In the genomic region with DNA sequence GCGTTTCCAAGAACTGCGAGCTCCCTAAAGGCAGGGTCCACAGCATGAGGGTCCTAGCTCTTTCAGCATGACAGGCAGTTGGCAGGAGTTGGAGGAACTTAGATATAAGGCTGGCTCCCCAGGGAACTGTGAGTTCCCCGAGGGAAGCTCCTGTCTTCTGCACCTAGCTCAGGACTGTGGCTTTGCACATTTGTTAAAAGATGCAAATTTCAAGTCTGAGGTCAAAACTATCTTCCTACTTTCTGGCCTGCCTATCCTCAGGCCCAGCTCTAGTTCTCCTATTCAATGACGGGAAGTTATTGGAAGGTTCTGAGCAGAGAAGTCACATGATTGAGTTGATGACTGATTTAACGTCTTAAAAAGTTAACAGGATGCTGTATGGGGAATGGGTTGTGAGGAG, we compare ENCODE assay signal across 10 cellular contexts. TPM values are rescaled to one million over a fixed set of nuclear protein-coding genes. Genes with fewer than 3 reads are reported as not detected.
A peak's percentile ranks its signal among the peaks of the same experiment; 100 is the strongest.
DNase-seq lines count a peak whose midpoint lies in the region; ATAC-seq, FAIRE-seq and TF ChIP-seq lines count a peak whose summit lies in the region.
"Had no signal": no experiment of that assay in that cellular context is flagged by ENCODE, and none has a peak within 500 bp of the region (broad histone marks: within the 10 kb centered on the region; RNA-seq: fewer than 3 reads in every experiment).

No MANE protein-coding gene starts in this region.

- H3K36me3 ChIP-seq in BLaER1 treated with 17β-estradiol and CSF1 and Interleukin-3, amounts not matched to agents 10 nM and 100 nM: peaks cover 4 to 68% (median 52%) of the 10 kb centered on the region in 11 experiments; a peak in 19 of 22 replicates
- peaks cover 10% of the 10 kb centered on the region; the same call in 1 of the 2 replicates for H3K36me3 ChIP-seq in IMR-90 (ENCODE audit: control insufficient read depth, insufficient read depth, low read length)

- H3K4me2 ChIP-seq in BLaER1 treated with 17β-estradiol and CSF1 and Interleukin-3, amounts not matched to agents 10 nM and 100 nM: peak overlapping the region; percentile 32 to 96 (median 65)
- no peak overlapping the region for H3K4me2 ChIP-seq in IMR-90 (ENCODE audit: low read depth, low read length)

- peak; percentile 75 for ATAC-seq in GM21423 (IDR thresholded peaks at IDR 0.05; ENCODE audit: unreplicated experiment)
- ATAC-seq in IMR-90 (ENCODE audit: low read depth): no peak

- no peak for DNase-seq in IMR-90
- DNase-seq in dorsolateral prefrontal cortex: no peak
- DNase-seq in stimulated activated CD4-positive, alpha-beta T cell treated with anti-CD3 and anti-CD28 coated beads, Interleukin-4, amount 100 ng/mL, for 1 hour: no peak
- DNase-seq in NCI-H226: no peak
- DNase-seq in D721Med (ENCODE audit: insufficient read length, low spot score): no peak
- DNase-seq in NCI-H2196 (lab: John Stamatoyannopoulos, UW; ENCODE audit: unreplicated experiment): no peak
- DNase-seq: T1000 had no signal

- 0 out of 2 replicates have a peak overlapping the region, but pooled peaks have one; percentile 77 for H2AK5ac ChIP-seq in IMR-90 (ENCODE audit: low read depth, low read length)

- intact Hi-C loops in IMR-90 (cut with micrococcal nuclease): no loop called here
- intact Hi-C loops in dorsolateral prefrontal cortex (cut with DNase I): no loop called here

- TF ChIP-seq RAD21 in IMR-90 (IDR thresholded peaks at IDR 0.05; ENCODE audit: low read length): no peak

- CTCF ChIA-PET in IMR-90 (lab: Yijun Ruan, JAX): no interaction called here

- peak overlapping the region in 2 of 10 experiments; percentile 25 to 26; a peak in 2 of 20 replicates for H3K4me3 ChIP-seq in BLaER1 treated with 17β-estradiol and CSF1 and Interleukin-3, amounts not matched to agents 10 nM and 100 nM
- H3K4me3 ChIP-seq in IMR-90 (ENCODE audit: insufficient read depth, low read depth, low read length) (no peak overlapping the region), dorsolateral prefrontal cortex (no peak overlapping the region)
- H3K4me3 ChIP-seq: HAP-1 had no signal

- no peak overlapping the region; the same call in 2 of the 3 replicates for H2BK15ac ChIP-seq in IMR-90 (ENCODE audit: low read depth, low read length)

- WGBS in IMR-90 (ENCODE audit: extremely low coverage in 2 of 2, insufficient read length in 1 of 2), 2 experiments: 67% methylated on average over 1 of the region's 5 CpGs; no CpG with 5 or more reads in 1 of the 2 experiments

- H4K20me1 ChIP-seq in BLaER1 treated with 17β-estradiol and CSF1 and Interleukin-3, amounts not matched to agents 10 nM and 100 nM: no peaks in the 10 kb centered on the region
- peaks cover 3% of the 10 kb centered on the region; the same call in 1 of the 2 replicates for H4K20me1 ChIP-seq in IMR-90 (ENCODE audit: insufficient read depth, low read length)

- FAIRE-seq in D721Med (lab: Jason Lieb, UNC): no peak

- H4K8ac ChIP-seq in IMR-90 (ENCODE audit: low read depth in 2 of 2, low read length in 2 of 2): no peak overlapping the region

- no peak overlapping the region for H2AK9ac ChIP-seq in IMR-90 (replicated peaks; ENCODE audit: low read depth, low read length, poor library complexity)

- POLR2A ChIA-PET in IMR-90 (lab: Charles Lee; ENCODE audit: unreplicated experiment): no interaction called here

- H3K9me1 ChIP-seq in IMR-90 (ENCODE audit: insufficient read depth, low read length): peaks cover 14% of the 10 kb centered on the region

- no peak overlapping the region for H2AFZ ChIP-seq in IMR-90 (replicated peaks; ENCODE audit: low read length, poor library complexity)

- in situ Hi-C loops in IMR-90 (cut with MboI; ENCODE audit: low sequenced_read_pairs): no loop called here

- H3K4me1 ChIP-seq in BLaER1 treated with 17β-estradiol and CSF1 and Interleukin-3, amounts not matched to agents 10 nM and 100 nM: peaks cover 33 to 100% (median 70%) of the 10 kb centered on the region in 10 experiments
- H3K4me1 ChIP-seq in IMR-90 (ENCODE audit: control insufficient read depth, insufficient read depth, low read length): peaks cover 19% of the 10 kb centered on the region
- H3K4me1 ChIP-seq: HAP-1 had no signal

- H4K91ac ChIP-seq in IMR-90 (ENCODE audit: insufficient read depth, low read depth, low read length): no peak overlapping the region

- no peak overlapping the region for H3K23ac ChIP-seq in IMR-90 (ENCODE audit: low read depth, low read length)

- dilution Hi-C loops in IMR-90 (cut with HindIII; ENCODE audit: low sequenced_read_pairs, unreplicated experiment): no loop called here

- no peaks in the 10 kb centered on the region for H3K9me3 ChIP-seq in BLaER1 treated with 17β-estradiol and CSF1 and Interleukin-3, amounts not matched to agents 10 nM and 100 nM (replicated peaks in 1 of 11)
- H3K9me3 ChIP-seq in IMR-90 (ENCODE audit: control insufficient read depth, insufficient read depth, low read length): no peaks in the 10 kb centered on the region
- H3K9me3 ChIP-seq: HAP-1 had no signal

- H2BK20ac ChIP-seq in IMR-90 (ENCODE audit: low read depth, low read length): no peak overlapping the region

- H4K5ac ChIP-seq in IMR-90 (ENCODE audit: low read depth, low read length): no peak overlapping the region

- BruUV-seq in IMR-90 (replicated peaks; lab: Mats Ljungman, UMichigan): no TSS peak

- no peak overlapping the region for H3K14ac ChIP-seq in IMR-90 (replicated peaks; ENCODE audit: low read depth, low read length)

- TF ChIP-seq POLR2A in IMR-90 (IDR thresholded peaks at IDR 0.05; ENCODE audit: low read depth, low read length): no peak

- H3K79me1 ChIP-seq in IMR-90 (ENCODE audit: low read depth in 1 of 2, low read length in 2 of 2): peaks cover 0 to 12% of the 10 kb centered on the region in 2 experiments; a peak in 2 of 4 replicates

- no peak overlapping the region for H3K56ac ChIP-seq in IMR-90 (ENCODE audit: extremely low read depth, insufficient read depth, low read length)

- no peak for TF ChIP-seq CTCF in IMR-90 (conservative IDR thresholded peaks at IDR 0.05; ENCODE audit: low read depth, low read length)
- TF ChIP-seq CTCF in dorsolateral prefrontal cortex (IDR thresholded peaks at IDR 0.05 in 54 of 56, conservative IDR thresholded peaks at IDR 0.05 in 2 of 56; ENCODE audit: low read depth in 1 of 56, partially characterized antibody in 56 of 56): no peak
- no peak for TF ChIP-seq CTCF in D721Med (IDR thresholded peaks at IDR 0.05; ENCODE audit: insufficient read depth, missing control alignments)

- H3K18ac ChIP-seq in IMR-90 (ENCODE audit: low read depth, low read length): no peak overlapping the region

- H3K27ac ChIP-seq in BLaER1 treated with 17β-estradiol and CSF1 and Interleukin-3, amounts not matched to agents 10 nM and 100 nM: peak overlapping the region in 8 of 11 experiments; percentile 25 to 97 (median 66); a peak in 15 of 22 replicates
- H3K27ac ChIP-seq in IMR-90 (ENCODE audit: insufficient read depth, low read length) (no peak overlapping the region), dorsolateral prefrontal cortex (peak overlapping the region in 31 of 59 donors; percentile 12 to 87 (median 69))

- peak overlapping the region in 4 of 11 experiments; percentile 49 to 88 (median 77); a peak in 7 of 22 replicates for H3K9ac ChIP-seq in BLaER1 treated with 17β-estradiol and CSF1 and Interleukin-3, amounts not matched to agents 10 nM and 100 nM
- no peak overlapping the region for H3K9ac ChIP-seq in IMR-90 (ENCODE audit: low read depth, low read length)

- no peak overlapping the region for H3K4ac ChIP-seq in IMR-90 (ENCODE audit: low read depth, low read length)

- H2BK5ac ChIP-seq in IMR-90 (ENCODE audit: low read depth, low read length, poor library complexity, severe bottlenecking): no peak overlapping the region

- H2BK120ac ChIP-seq in IMR-90 (ENCODE audit: low read depth, low read length): no peak overlapping the region

- H3K27me3 ChIP-seq in BLaER1 treated with 17β-estradiol and CSF1 and Interleukin-3, amounts not matched to agents 10 nM and 100 nM: no peaks in the 10 kb centered on the region
- H3K27me3 ChIP-seq in IMR-90 (ENCODE audit: control insufficient read depth, insufficient read depth, low read length) (no peaks in the 10 kb centered on the region), dorsolateral prefrontal cortex (no peaks in the 10 kb centered on the region)

TF ChIP-seq in IMR-90, 13 proteins besides CTCF, POLR2A, EP300 and RAD21:
- TF ChIP-seq MAZ (IDR thresholded peaks at IDR 0.05; ENCODE audit: borderline replicate concordance, low read depth, low read length) (no peak), MXI1 (IDR thresholded peaks at IDR 0.05; ENCODE audit: borderline replicate concordance, low read depth, low read length) (no peak)

RNA-seq across cellular contexts. Expression of a gene that starts 11.7 kb away (rescaled TPM):
- total RNA-seq in IMR-90 (2012; rRNA removed): under 0.01 TPM in 2 replicates
- polyA plus RNA-seq in IMR-90 (2012; rRNA removed): 0.80 TPM in 2 replicates
- polyA plus RNA-seq in IMR-90 (2012; cell fraction: cytosol; rRNA removed): 0.05 and 0.24 TPM in 2 replicates
- polyA plus RNA-seq in IMR-90 (2012; cell fraction: nucleus; rRNA removed; ENCODE audit: low replicate concordance): 5.7 and 10.3 TPM in 2 replicates
- 10 to 100 TPM in 10 of 120 experiments, 1 to 10 TPM in 110; 2.3 to 15.6 (median 5.9) TPM for total RNA-seq in dorsolateral prefrontal cortex

RNA-seq across cellular contexts. Expression of a gene that starts 37.9 kb away (rescaled TPM):
- total RNA-seq in IMR-90 (2012; rRNA removed) (2.0 and 2.2 TPM in 2 replicates), dorsolateral prefrontal cortex (10 to 100 TPM in 72 of 120 experiments, 1 to 10 TPM in 48; 3.3 to 33.4 (median 11.2) TPM)
- polyA plus RNA-seq in IMR-90 (2012; rRNA removed): 11.9 and 12.0 TPM in 2 replicates
- polyA plus RNA-seq in IMR-90 (2012; cell fraction: cytosol; rRNA removed): 11.1 and 16.7 TPM in 2 replicates
- 5.0 and 5.4 TPM in 2 replicates for polyA plus RNA-seq in IMR-90 (2012; cell fraction: nucleus; rRNA removed; ENCODE audit: low replicate concordance)
